2 cellular contexts compared by ENCODE assay signal in genomic region chr20:60453388-60453787, GRCh38.
"Had no signal": no experiment of that assay in that cellular context is flagged by ENCODE, and none has a peak within 500 bp of the region (broad histone marks: within the 10 kb centered on the region; RNA-seq: fewer than 3 reads in every experiment).

No MANE protein-coding gene starts in this region.

- DNase-seq: HCEC 1CT, KBM-7 had no signal
